Comparison of ENCODE assay signal across 15 cellular contexts in the genomic region with DNA sequence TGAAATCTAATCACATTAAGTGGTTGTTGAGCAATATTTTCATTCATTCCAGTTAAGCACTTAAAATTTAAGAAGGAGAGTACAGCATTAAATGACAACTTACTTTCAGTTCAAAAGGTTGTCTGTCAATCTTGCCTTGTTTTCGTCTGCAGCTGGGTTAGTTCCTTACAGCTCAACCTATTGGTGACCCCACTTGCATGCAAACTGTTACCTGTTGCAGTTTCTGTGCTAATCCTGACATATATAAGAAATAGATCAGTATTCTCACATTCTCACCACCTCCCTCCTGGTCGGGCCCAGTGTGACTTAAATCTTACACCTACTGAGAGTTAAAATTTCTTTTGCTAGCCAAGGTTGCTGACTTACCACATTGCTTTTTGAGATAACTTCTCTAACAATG.
"Had no signal": no experiment of that assay in that cellular context is flagged by ENCODE, and none has a peak within 500 bp of the region (broad histone marks: within the 10 kb centered on the region; RNA-seq: fewer than 3 reads in every experiment).

No MANE protein-coding gene starts in this region.

- DNase-seq: activated naive CD4-positive, alpha-beta T cell treated with Interleukin-2 at 50 U/mL for 16 hours; activated naive CD8-positive, alpha-beta T cell treated with anti-CD3 and anti-CD28 coated beads, Interleukin-2, amount 50 U/mL, for 24 hours; aorta; cortex of kidney; effector CD8-positive, alpha-beta T cell; foreskin fibroblast; glutamatergic neuron; hypothalamus; left ventricle myocardium inferior; naive B cell; stimulated activated CD4-positive, alpha-beta T cell treated with anti-CD3 and anti-CD28 coated beads, Interleukin-1b, Interleukin-23, amount 100 ng/mL, for 48 hours had no signal

- ATAC-seq: activated CD4-positive, CD25-positive, alpha-beta regulatory T cell treated with anti-CD3 and anti-CD28 coated beads, Interleukin-2, amount 50 U/mL, for 24 hours; activated naive CD8-positive, alpha-beta T cell treated with anti-CD3 and anti-CD28 coated beads, Interleukin-2, amount 50 U/mL, for 24 hours; activated T-helper 17 cell treated with anti-CD3 and anti-CD28 coated beads, Interleukin-2, amount 50 U/mL, for 72 hours; stimulated activated memory B cell treated with anti-CD40 and anti-IgM and Interleukin-4, amounts not matched to agents 10 μg/mL and 1 μg/mL and 100 μg/mL, for 72 hours had no signal

- H3K9me3 Mint-ChIP-seq: activated naive CD8-positive, alpha-beta T cell treated with anti-CD3 and anti-CD28 coated beads, Interleukin-2, amount 50 U/mL, for 24 hours; activated T-helper 17 cell treated with anti-CD3 and anti-CD28 coated beads, Interleukin-2, amount 50 U/mL, for 72 hours; stimulated activated memory B cell treated with anti-CD40 and anti-IgM and Interleukin-4, amounts not matched to agents 10 μg/mL and 1 μg/mL and 100 μg/mL, for 72 hours had no signal

- H3K27me3 Mint-ChIP-seq: activated naive CD8-positive, alpha-beta T cell treated with anti-CD3 and anti-CD28 coated beads, Interleukin-2, amount 50 U/mL, for 24 hours; activated T-helper 17 cell treated with anti-CD3 and anti-CD28 coated beads, Interleukin-2, amount 50 U/mL, for 72 hours; naive B cell; stimulated activated memory B cell treated with anti-CD40 and anti-IgM and Interleukin-4, amounts not matched to agents 10 μg/mL and 1 μg/mL and 100 μg/mL, for 72 hours had no signal

- H3K36me3 Mint-ChIP-seq: naive B cell; stimulated activated memory B cell treated with anti-CD40 and anti-IgM and Interleukin-4, amounts not matched to agents 10 μg/mL and 1 μg/mL and 100 μg/mL, for 72 hours had no signal

- FAIRE-seq: endothelial cell of umbilical vein had no signal

- H3K27ac Mint-ChIP-seq: activated naive CD8-positive, alpha-beta T cell treated with anti-CD3 and anti-CD28 coated beads, Interleukin-2, amount 50 U/mL, for 24 hours; activated T-helper 17 cell treated with anti-CD3 and anti-CD28 coated beads, Interleukin-2, amount 50 U/mL, for 72 hours; naive B cell; stimulated activated memory B cell treated with anti-CD40 and anti-IgM and Interleukin-4, amounts not matched to agents 10 μg/mL and 1 μg/mL and 100 μg/mL, for 72 hours had no signal

- H3K4me1 Mint-ChIP-seq: activated naive CD8-positive, alpha-beta T cell treated with anti-CD3 and anti-CD28 coated beads, Interleukin-2, amount 50 U/mL, for 24 hours; activated T-helper 17 cell treated with anti-CD3 and anti-CD28 coated beads, Interleukin-2, amount 50 U/mL, for 72 hours; naive B cell; stimulated activated memory B cell treated with anti-CD40 and anti-IgM and Interleukin-4, amounts not matched to agents 10 μg/mL and 1 μg/mL and 100 μg/mL, for 72 hours had no signal

- H3K4me3 Mint-ChIP-seq: activated naive CD8-positive, alpha-beta T cell treated with anti-CD3 and anti-CD28 coated beads, Interleukin-2, amount 50 U/mL, for 24 hours; activated T-helper 17 cell treated with anti-CD3 and anti-CD28 coated beads, Interleukin-2, amount 50 U/mL, for 72 hours; naive B cell; stimulated activated memory B cell treated with anti-CD40 and anti-IgM and Interleukin-4, amounts not matched to agents 10 μg/mL and 1 μg/mL and 100 μg/mL, for 72 hours had no signal
